Comparison of ENCODE assay signal across 24 cellular contexts in genomic region chr1:166300767-166301166, GRCh38.
"Had no signal": no experiment of that assay in that cellular context is flagged by ENCODE, and none has a peak within 500 bp of the region (broad histone marks: within the 10 kb centered on the region; RNA-seq: fewer than 3 reads in every experiment).

No MANE protein-coding gene starts in this region.

- H3K4me3 ChIP-seq: dorsolateral prefrontal cortex, esophagus muscularis mucosa, gastrocnemius medialis, heart right ventricle, mucosa of descending colon, psoas muscle, spleen, testis, tibial nerve had no signal

- H3K4me1 Mint-ChIP-seq: naive thymus-derived CD8-positive, alpha-beta T cell; stimulated activated naive CD8-positive, alpha-beta T cell treated with anti-CD3 and anti-CD28 coated beads, Interleukin-15, amount 100 ng/mL, for 72 hours had no signal

- H3K9me3 ChIP-seq: esophagus muscularis mucosa, gastrocnemius medialis, heart right ventricle, mucosa of descending colon, neutrophil, psoas muscle, spleen, testis, tibial nerve had no signal

- H3K27ac ChIP-seq: dorsolateral prefrontal cortex, epithelial cell of prostate, esophagus muscularis mucosa, gastrocnemius medialis, heart right ventricle, neutrophil, psoas muscle, spleen, testis, tibial nerve had no signal

- H3K27me3 Mint-ChIP-seq: stimulated activated naive CD8-positive, alpha-beta T cell treated with anti-CD3 and anti-CD28 coated beads, Interleukin-15, amount 100 ng/mL, for 72 hours had no signal

- DNase-seq: cortex of kidney; dorsolateral prefrontal cortex; effector CD8-positive, alpha-beta T cell; gastrocnemius medialis; heart right ventricle; hypothalamus; mucosa of descending colon; naive thymus-derived CD8-positive, alpha-beta T cell; psoas muscle; retina; spleen; stimulated activated CD4-positive, alpha-beta T cell treated with anti-CD3 and anti-CD28 coated beads, Interleukin-15, amount 100 ng/mL, for 24 hours; stimulated activated CD4-positive, alpha-beta T cell treated with anti-CD3 and anti-CD28 coated beads, Interleukin-1b, Interleukin-23, amount 100 ng/mL, for 48 hours; stimulated activated CD4-positive, alpha-beta T cell treated with anti-CD3 and anti-CD28 coated beads, Interleukin-4, amount 100 ng/mL, for 4 hours; stimulated activated naive B cell treated with anti-CD40 and anti-IgM and Interleukin-4, amounts not matched to agents 10 μg/mL and 1 μg/mL and 100 μg/mL, for 72 hours; stimulated activated naive CD8-positive, alpha-beta T cell treated with anti-CD3 and anti-CD28 coated beads, Interleukin-15, amount 100 ng/mL, for 72 hours; testis had no signal

- H3K36me3 Mint-ChIP-seq: naive thymus-derived CD8-positive, alpha-beta T cell; stimulated activated naive B cell treated with anti-CD40 and anti-IgM and Interleukin-4, amounts not matched to agents 10 μg/mL and 1 μg/mL and 100 μg/mL, for 72 hours had no signal

- H3K27ac Mint-ChIP-seq: naive thymus-derived CD8-positive, alpha-beta T cell; stimulated activated naive B cell treated with anti-CD40 and anti-IgM and Interleukin-4, amounts not matched to agents 10 μg/mL and 1 μg/mL and 100 μg/mL, for 72 hours; stimulated activated naive CD8-positive, alpha-beta T cell treated with anti-CD3 and anti-CD28 coated beads, Interleukin-15, amount 100 ng/mL, for 72 hours had no signal

- ATAC-seq: gastrocnemius medialis; heart right ventricle; left lobe of liver; mucosa of descending colon; naive thymus-derived CD8-positive, alpha-beta T cell; psoas muscle; sciatic nerve; stimulated activated naive B cell treated with anti-CD40 and anti-IgM and Interleukin-4, amounts not matched to agents 10 μg/mL and 1 μg/mL and 100 μg/mL, for 72 hours; stimulated activated naive CD8-positive, alpha-beta T cell treated with anti-CD3 and anti-CD28 coated beads, Interleukin-15, amount 100 ng/mL, for 72 hours had no signal

- H3K27me3 ChIP-seq: dorsolateral prefrontal cortex, esophagus muscularis mucosa, gastrocnemius medialis, heart right ventricle, neutrophil, spleen, testis, tibial nerve had no signal

- H3K4me1 ChIP-seq: esophagus muscularis mucosa, gastrocnemius medialis, heart right ventricle, psoas muscle, spleen, tibial nerve had no signal

- FAIRE-seq: islet of Langerhans had no signal

- H3K4me3 Mint-ChIP-seq: naive thymus-derived CD8-positive, alpha-beta T cell; stimulated activated naive B cell treated with anti-CD40 and anti-IgM and Interleukin-4, amounts not matched to agents 10 μg/mL and 1 μg/mL and 100 μg/mL, for 72 hours; stimulated activated naive CD8-positive, alpha-beta T cell treated with anti-CD3 and anti-CD28 coated beads, Interleukin-15, amount 100 ng/mL, for 72 hours had no signal

- H3K36me3 ChIP-seq: esophagus muscularis mucosa, gastrocnemius medialis, heart right ventricle, neutrophil, spleen, tibial nerve had no signal
